In the genomic region with DNA sequence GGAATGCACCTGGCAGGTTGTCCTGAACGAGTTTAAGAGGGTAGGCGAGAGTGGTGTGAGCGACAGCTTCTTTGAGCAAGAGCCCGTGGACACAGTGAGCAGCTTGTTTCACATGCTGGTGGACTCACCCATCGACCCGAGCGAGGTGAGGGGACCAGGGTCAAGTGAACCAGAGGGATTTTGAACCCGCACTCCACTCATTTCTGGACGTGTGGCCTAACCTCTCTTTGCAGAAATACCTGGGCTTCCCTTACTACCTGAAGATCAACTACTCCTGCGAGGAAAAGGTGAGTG, we compare ENCODE assay signal across 8 cellular contexts. TPM values are rescaled to one million over a fixed set of nuclear protein-coding genes. Genes with fewer than 3 reads are reported as not detected.
DNase-seq lines count a peak whose midpoint lies in the region; ATAC-seq and TF ChIP-seq lines count a peak whose summit lies in the region.

No MANE protein-coding gene starts in this region.

- ATAC-seq in HG03571 (IDR thresholded peaks at IDR 0.05; ENCODE audit: unreplicated experiment): no peak
- ATAC-seq in HG02571 (IDR thresholded peaks at IDR 0.05; ENCODE audit: unreplicated experiment): no peak

- H3K79me2 ChIP-seq in OCI-LY3 (ENCODE audit: low read length): no peaks in the 10 kb centered on the region
- no peaks in the 10 kb centered on the region for H3K79me2 ChIP-seq in parathyroid adenoma

- no peaks in the 10 kb centered on the region for H3K27me3 Mint-ChIP-seq in Calu3 (ENCODE audit: unreplicated experiment)

- H4K20me1 ChIP-seq in OCI-LY3 (ENCODE audit: insufficient read depth, low read length): no peaks in the 10 kb centered on the region

- H3K36me3 Mint-ChIP-seq in Calu3 (ENCODE audit: insufficient read depth, unreplicated experiment): peaks cover 21% of the 10 kb centered on the region

- intact Hi-C loops in Calu3 (cut with micrococcal nuclease; ENCODE audit: unreplicated experiment): no loop called here

- H3K4me2 ChIP-seq in OCI-LY3 (ENCODE audit: low read length) (peak overlapping the region; percentile 86), parathyroid adenoma (ENCODE audit: low read length) (peak overlapping the region; percentile 100)

- BruUV-seq in Calu3 (replicated peaks; lab: Mats Ljungman, UMichigan): TSS peak; percentile 29

- H3K4me1 ChIP-seq in OCI-LY3 (ENCODE audit: low read length) (peaks cover 8% of the 10 kb centered on the region), endocrine pancreas (ENCODE audit: control insufficient read depth, insufficient read depth, low read length) (no peaks in the 10 kb centered on the region), parathyroid adenoma (no peaks in the 10 kb centered on the region)

- H3K9me3 Mint-ChIP-seq in Calu3 (ENCODE audit: low read depth, unreplicated experiment): no peaks in the 10 kb centered on the region

- no peaks in the 10 kb centered on the region for H3K9me3 ChIP-seq in OCI-LY3 (ENCODE audit: insufficient read depth, low read length)
- no peaks in the 10 kb centered on the region for H3K9me3 ChIP-seq in endocrine pancreas (ENCODE audit: control insufficient read depth, low read length)
- no peaks in the 10 kb centered on the region for H3K9me3 ChIP-seq in parathyroid adenoma (ENCODE audit: control insufficient read depth, low read length)

- H3K4me3 Mint-ChIP-seq in Calu3 (ENCODE audit: low read depth, unreplicated experiment): peak overlapping the region; percentile 88

- H2AFZ ChIP-seq in OCI-LY3 (ENCODE audit: low read depth, low read length) (no peak overlapping the region), parathyroid adenoma (peak overlapping the region; percentile 90)

- CTCF ChIA-PET in Calu3 (lab: Charles Lee): interaction anchor here (0.5 kb wide), 1 partner anchor 317 kb away, joined by 3 read pairs; no protein-coding TSS in a partner anchor

- H3K9ac ChIP-seq in OCI-LY3 (ENCODE audit: low read length): peak overlapping the region; percentile 3; the same call in 1 of the 2 replicates
- peak overlapping the region; percentile 5 for H3K9ac ChIP-seq in endocrine pancreas (ENCODE audit: control insufficient read depth, insufficient read depth, low read length)
- H3K9ac ChIP-seq in parathyroid adenoma: no peak overlapping the region

- H3K27ac Mint-ChIP-seq in Calu3 (ENCODE audit: unreplicated experiment): peak overlapping the region; percentile 79

- H3K4me1 Mint-ChIP-seq in Calu3 (ENCODE audit: low read depth, unreplicated experiment): peaks cover 19% of the 10 kb centered on the region

- peak overlapping the region; percentile 87 for H3K4me3 ChIP-seq in OCI-LY3 (ENCODE audit: low read length)
- no peak overlapping the region for H3K4me3 ChIP-seq in endocrine pancreas (ENCODE audit: control insufficient read depth, insufficient read depth, low read length)
- H3K4me3 ChIP-seq in parathyroid adenoma (ENCODE audit: low read depth, low read length): peak overlapping the region; percentile 99

- TF ChIP-seq CTCF in Calu3 (IDR thresholded peaks at IDR 0.05; ENCODE audit: unreplicated experiment) (no peak), OCI-LY3 (IDR thresholded peaks at IDR 0.05; ENCODE audit: low read depth, low read length) (no peak), parathyroid adenoma (IDR thresholded peaks at IDR 0.05) (no peak)

- no peak for DNase-seq in Calu3
- DNase-seq in DMS53 (lab: John Stamatoyannopoulos, UW): no peak
- no peak for DNase-seq in AG20443 (ENCODE audit: low spot score)

- H3K27me3 ChIP-seq in OCI-LY3 (ENCODE audit: low read depth, low read length) (no peaks in the 10 kb centered on the region), endocrine pancreas (ENCODE audit: control insufficient read depth, insufficient read depth, low read length) (no peaks in the 10 kb centered on the region), parathyroid adenoma (ENCODE audit: control insufficient read depth, insufficient read depth, low read length) (no peaks in the 10 kb centered on the region)

- H3K27ac ChIP-seq in OCI-LY3 (ENCODE audit: low read length): no peak overlapping the region
- peak overlapping the region; percentile 94 for H3K27ac ChIP-seq in parathyroid adenoma

- H3K36me3 ChIP-seq in OCI-LY3 (replicated peaks; ENCODE audit: low read depth, low read length) (no peaks in the 10 kb centered on the region), endocrine pancreas (ENCODE audit: control insufficient read depth, insufficient read depth, low read length) (no peaks in the 10 kb centered on the region), parathyroid adenoma (ENCODE audit: control insufficient read depth, insufficient read depth, low read length) (no peaks in the 10 kb centered on the region)

RNA-seq across cellular contexts. Expression of a gene that starts 1.7 kb away (rescaled TPM):
- total RNA-seq in Calu3 (2022): 9.7 and 11.9 TPM in 2 replicates

RNA-seq across cellular contexts. Expression of a gene that starts 17.7 kb away (rescaled TPM):
- total RNA-seq in Calu3 (2022): 3.6 and 4.2 TPM in 2 replicates

RNA-seq across cellular contexts. Expression of a gene that starts 21.6 kb away (rescaled TPM):
- 45.0 and 45.4 TPM in 2 replicates for total RNA-seq in Calu3 (2022)

RNA-seq across cellular contexts. Expression of a gene that starts 33.3 kb away (rescaled TPM):
- total RNA-seq in Calu3 (2022): 189 and 234 TPM in 2 replicates

RNA-seq across cellular contexts. Expression of a gene that starts 37.1 kb away (rescaled TPM):
- 226 and 233 TPM in 2 replicates for total RNA-seq in Calu3 (2022)
